In genomic region chr14:81618695-81619094, GRCh38 we compare ENCODE assay signal across 25 cellular contexts.
"Had no signal": no experiment of that assay in that cellular context is flagged by ENCODE, and none has a peak within 500 bp of the region (broad histone marks: within the 10 kb centered on the region; RNA-seq: fewer than 3 reads in every experiment).

No MANE protein-coding gene starts in this region.

- H3K9ac ChIP-seq: neural progenitor cell had no signal

- H3K9me3 ChIP-seq: left lung, lower lobe of right lung, neutrophil, right atrium auricular region, right lobe of liver, suprapubic skin, thoracic aorta, tibial nerve, uterus had no signal

- H3K27ac ChIP-seq: left lung, lower lobe of right lung, neural progenitor cell, neutrophil, right atrium auricular region, right lobe of liver, suprapubic skin, thoracic aorta, tibial nerve, uterus had no signal

- H3K4me2 ChIP-seq: neural progenitor cell, smooth muscle cell had no signal

- H3K4me1 ChIP-seq: left lung, lower lobe of right lung, neural progenitor cell, right atrium auricular region, right lobe of liver, suprapubic skin, tibial nerve, uterus had no signal

- ATAC-seq: left colon; left lung; lower lobe of right lung; natural killer cell; stimulated activated naive B cell treated with anti-CD40 and anti-IgM and Interleukin-4, amounts not matched to agents 10 μg/mL and 1 μg/mL and 100 μg/mL, for 72 hours; stimulated activated naive CD8-positive, alpha-beta T cell treated with anti-CD3 and anti-CD28 coated beads, Interleukin-15, Interleukin-2, amounts not matched to agents 100 U/mL and 50 U/mL, for 24 hours had no signal

- H3K36me3 ChIP-seq: left lung, lower lobe of right lung, neural progenitor cell, neutrophil, right atrium auricular region, right lobe of liver, suprapubic skin, thoracic aorta, tibial nerve, uterus had no signal

- H3K27me3 ChIP-seq: left lung, neural progenitor cell, neutrophil, right atrium auricular region, right lobe of liver, suprapubic skin, tibial nerve, uterus had no signal

- DNase-seq: hypothalamus; immature natural killer cell; kidney; left colon; left lung; lower lobe of right lung; mammary epithelial cell; mesenchymal stem cell; naive B cell; natural killer cell; nephron progenitor cell; occipital lobe; right lobe of liver; stimulated activated CD4-positive, alpha-beta T cell treated with anti-CD3 and anti-CD28 coated beads, Interleukin-1b, Interleukin-23, amount 100 ng/mL, for 48 hours; stimulated activated CD4-positive, alpha-beta T cell treated with anti-CD3 and anti-CD28 coated beads, Interleukin-4, amount 100 ng/mL, for 1 hour; stimulated activated naive B cell treated with anti-CD40 and anti-IgM and Interleukin-4, amounts not matched to agents 10 μg/mL and 1 μg/mL and 100 μg/mL, for 72 hours; stimulated activated naive CD8-positive, alpha-beta T cell treated with anti-CD3 and anti-CD28 coated beads, Interleukin-15, Interleukin-2, amounts not matched to agents 100 U/mL and 50 U/mL, for 24 hours; uterus had no signal

- H3K4me3 ChIP-seq: left lung, lower lobe of right lung, neural progenitor cell, right atrium auricular region, right lobe of liver, smooth muscle cell, suprapubic skin, thoracic aorta, tibial nerve, uterus had no signal
